ENCODE assay signal across 22 cellular contexts in the genomic region with DNA sequence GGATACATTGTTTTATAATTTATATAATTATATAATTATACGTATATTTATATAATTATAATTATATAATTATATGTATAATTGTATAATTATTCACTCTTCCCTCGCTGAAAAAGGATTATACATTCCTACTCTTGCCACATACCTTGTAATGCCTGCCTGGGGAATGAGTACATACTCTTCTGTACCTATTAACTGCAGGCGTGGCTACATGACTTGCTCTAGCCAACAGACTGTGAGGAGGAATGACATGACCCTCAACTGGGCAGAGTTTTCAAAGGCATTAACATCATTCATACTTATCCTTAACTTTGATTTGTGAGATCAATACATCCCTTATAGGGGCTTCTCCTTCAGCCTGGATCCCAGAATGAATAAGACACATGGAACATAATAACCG. TPM values are rescaled to one million over a fixed set of nuclear protein-coding genes. Genes with fewer than 3 reads are reported as not detected.
A peak's percentile ranks its signal among the peaks of the same experiment; 100 is the strongest.
DNase-seq lines count a peak whose midpoint lies in the region; ATAC-seq, FAIRE-seq and TF ChIP-seq lines count a peak whose summit lies in the region.
"Had no signal": no experiment of that assay in that cellular context is flagged by ENCODE, and none has a peak within 500 bp of the region (broad histone marks: within the 10 kb centered on the region; RNA-seq: fewer than 3 reads in every experiment).

No MANE protein-coding gene starts in this region.

- ATAC-seq in A549 = no peak; a peak in 1 of 6 replicates
- ATAC-seq in left lung = peak; percentile 65

- POLR2A ChIA-PET in A549 (lab: Yijun Ruan, JAX) = no interaction called here

- peaks cover 0 to 41% of the 10 kb centered on the region in 2 donors for H3K36me3 ChIP-seq in left lung
- H3K36me3 ChIP-seq: MG63 had no signal

- H3K4me1 ChIP-seq in A549 (peaks cover 46% of the 10 kb centered on the region), left lung (no peaks in the 10 kb centered on the region)
- H3K4me1 ChIP-seq: BLaER1 had no signal

- TF ChIP-seq EP300 in A549 (IDR thresholded peaks at IDR 0.05) = no peak

- 0 out of 3 replicates have a peak overlapping the region, but pooled peaks have one; percentile 5 for H3K4me2 ChIP-seq in A549
- H3K4me2 ChIP-seq: BLaER1 had no signal

- no peaks in the 10 kb centered on the region for H3K27me3 ChIP-seq in left lung
- H3K27me3 ChIP-seq: BLaER1, MG63 had no signal

- FAIRE-seq in A549 (lab: Jason Lieb, UNC) = no peak
- FAIRE-seq: H1, RCC 7860 had no signal

- intact Hi-C loops in left lung (cut with DNase I) = no loop called here

- peak overlapping the region; percentile 37 to 51; a peak in 2 of 6 replicates for H3K27ac ChIP-seq in A549
- no peak overlapping the region for H3K27ac ChIP-seq in left lung
- H3K27ac ChIP-seq: BLaER1, SK-N-MC had no signal

- DNase-seq in A549 (ENCODE audit: low read depth in 1 of 2, low spot score in 1 of 2) (no peak), LoVo (ENCODE audit: low spot score) (peak; percentile 51), epithelial cell of esophagus (ENCODE audit: low read depth) (peak; percentile 84), left lung (no peak), SHP77 treated with DMSO at 0.1 percent for 48 hours (lab: John Stamatoyannopoulos, UW) (no peak), AG08395 (ENCODE audit: low spot score) (no peak)
- DNase-seq in stimulated activated CD4-positive, alpha-beta T cell treated with anti-CD3 and anti-CD28 coated beads, Interleukin-1b, Interleukin-23, amount 100 ng/mL, for 48 hours = no peak
- DNase-seq: CD4-positive, alpha-beta T cell; COR-L47; DMS79; Karpas-422; MG63; NCI-H1417; NCI-H1694 treated with DMSO at 0.1 percent for 48 hours; NCI-H510A; NCI-H748 treated with DMSO at 0.1 percent for 48 hours; SHP77; SW 1271 had no signal

- CTCF ChIA-PET in A549 (lab: Yijun Ruan, JAX) = no interaction called here

- H3K4me3 ChIP-seq in A549 = no peak overlapping the region
- H3K4me3 ChIP-seq in epithelial cell of esophagus (ENCODE audit: low read length) = no peak overlapping the region
- no peak overlapping the region for H3K4me3 ChIP-seq in left lung
- H3K4me3 ChIP-seq: BLaER1, MG63, SK-N-MC had no signal

- H3K9me3 ChIP-seq in A549 (no peaks in the 10 kb centered on the region), left lung (no peaks in the 10 kb centered on the region)
- H3K9me3 ChIP-seq: BLaER1, MG63 had no signal

- no peak for TF ChIP-seq POLR2A in A549 (IDR thresholded peaks at IDR 0.05; ENCODE audit: low read length)

- TF ChIP-seq RAD21 in A549 (conservative IDR thresholded peaks at IDR 0.05 in 1 of 2, IDR thresholded peaks at IDR 0.05 in 1 of 2) = no peak

- TF ChIP-seq CTCF in A549 (IDR thresholded peaks at IDR 0.05) = no peak
- TF ChIP-seq CTCF in epithelial cell of esophagus (IDR thresholded peaks at IDR 0.05; ENCODE audit: insufficient read depth, low read depth, low read length, missing control alignments) = no peak
- no peak for TF ChIP-seq CTCF in left lung (IDR thresholded peaks at IDR 0.05)

- 69% methylated on average over 4 of the region's 4 CpGs for WGBS in A549 (ENCODE audit: missing lambda C conversion rate)

TF ChIP-seq in A549, 52 proteins besides CTCF, POLR2A, EP300 and RAD21:
- TF ChIP-seq ZFP36 (IDR thresholded peaks at IDR 0.05; ENCODE audit: borderline replicate concordance, partially characterized antibody) (no peak), HOXB13 (CRISPR knock-in tag; IDR thresholded peaks at IDR 0.05; ENCODE audit: low read depth) (no peak), HEYL (CRISPR knock-in tag; IDR thresholded peaks at IDR 0.05) (no peak), ZSCAN20 (CRISPR knock-in tag; IDR thresholded peaks at IDR 0.05) (no peak), BCL3 (IDR thresholded peaks at IDR 0.05) (no peak), PHF8 (IDR thresholded peaks at IDR 0.05; ENCODE audit: borderline replicate concordance, low read depth) (no peak), SREBF2 (IDR thresholded peaks at IDR 0.05) (no peak), RFX5 (IDR thresholded peaks at IDR 0.05) (no peak), ZNF302 (CRISPR knock-in tag; IDR thresholded peaks at IDR 0.05) (no peak), NR3C1 (IDR thresholded peaks at IDR 0.05) (no peak), HOXA7 (CRISPR knock-in tag; IDR thresholded peaks at IDR 0.05) (no peak)
- TF ChIP-seq, protein P1, sequence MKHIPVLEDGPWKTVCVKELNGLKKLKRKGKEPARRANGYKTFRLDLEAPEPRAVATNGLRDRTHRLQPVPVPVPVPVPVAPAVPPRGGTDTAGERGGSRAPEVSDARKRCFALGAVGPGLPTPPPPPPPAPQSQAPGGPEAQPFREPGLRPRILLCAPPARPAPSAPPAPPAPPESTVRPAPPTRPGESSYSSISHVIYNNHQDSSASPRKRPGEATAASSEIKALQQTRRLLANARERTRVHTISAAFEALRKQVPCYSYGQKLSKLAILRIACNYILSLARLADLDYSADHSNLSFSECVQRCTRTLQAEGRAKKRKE (CRISPR knock-in tag; IDR thresholded peaks at IDR 0.05; ENCODE audit: low read depth) = no peak

RNA-seq across cellular contexts. Expression of gene ERMP1, which starts 19.1 kb away (rescaled TPM):
- 53.4 and 66.1 TPM in 2 replicates for polyA plus RNA-seq in A549 (2011; rRNA removed)
- 7.4 and 9.1 TPM in 2 replicates for polyA plus RNA-seq in A549 (2012; cell fraction: cytosol; rRNA removed)
- polyA plus RNA-seq in A549 (2012; cell fraction: nucleus; rRNA removed) = 10.1 and 10.8 TPM in 2 replicates
- 22.4 to 27.4 TPM (median 22.5 TPM) in 3 replicates for polyA plus RNA-seq in A549 (2017; fragmentation: RNase III; extraction: RNeasy Plus Mini Kit Qiagen cat#74134 plus additional on column Dnase treatment)
- 46.5 and 48.0 TPM in 2 replicates for polyA minus RNA-seq in A549 (2011; rRNA and poly(A)+ RNA removed)
- 10 to 100 TPM; 21.5 to 28.7 TPM for total RNA-seq in left lung

Comparison
In these comparisons a context has a peak if more than half of its experiments do, and no peak if none do; other contexts are left out.
1. DNase-seq: peak in LoVo (single experiment) and epithelial cell of esophagus (single experiment); none in A549 (0 of 2), left lung (0 of 2), SHP77 treated with DMSO at 0.1 percent for 48 hours (single experiment), stimulated activated CD4-positive, alpha-beta T cell treated with anti-CD3 and anti-CD28 coated beads, Interleukin-1b, Interleukin-23, amount 100 ng/mL, for 48 hours (single experiment) and AG08395 (single experiment).
2. H3K27ac ChIP-seq: peak in A549 (2 of 2); none in left lung (0 of 2).